Comparison of ENCODE assay signal across 22 cellular contexts in the genomic region with DNA sequence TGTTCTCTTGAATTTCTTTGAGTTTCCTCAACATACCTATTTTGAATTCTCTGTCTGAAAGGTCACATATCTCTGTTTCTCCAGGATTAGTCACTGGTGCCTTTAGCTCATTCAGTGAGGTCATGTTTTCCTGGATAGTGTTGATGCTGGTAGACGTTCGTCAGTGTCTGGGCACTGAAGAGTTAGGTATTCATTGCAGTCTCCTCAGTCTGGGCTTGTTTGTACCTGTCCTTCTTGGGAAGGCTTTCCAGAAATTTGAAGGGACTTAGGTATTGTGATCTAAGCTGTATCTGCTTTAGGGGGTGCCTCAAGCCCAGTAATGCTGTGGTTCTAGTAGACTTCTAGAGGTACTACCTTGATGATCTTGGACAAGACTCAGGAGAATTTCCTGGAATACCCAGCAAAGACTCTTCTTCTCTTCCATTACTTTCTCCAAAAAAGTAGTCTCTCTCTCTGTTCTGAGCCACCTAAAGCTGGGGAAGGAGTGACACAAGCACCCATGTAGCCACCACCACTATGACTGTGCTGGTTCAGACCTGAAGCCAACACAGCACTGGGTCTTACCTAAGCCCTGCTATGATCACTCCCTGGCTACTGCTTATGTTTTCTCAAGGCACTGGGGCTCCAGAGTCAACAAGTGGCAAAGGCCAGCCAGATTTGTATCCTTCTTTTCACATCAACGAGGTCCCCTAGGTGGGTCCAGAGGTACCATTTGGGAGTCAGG.
"Had no signal": no experiment of that assay in that cellular context is flagged by ENCODE, and none has a peak within 500 bp of the region (broad histone marks: within the 10 kb centered on the region; RNA-seq: fewer than 3 reads in every experiment).

No MANE protein-coding gene starts in this region.

- ATAC-seq: K562 had no signal

- H3K4me3 ChIP-seq: K562 had no signal

- H3K9me3 ChIP-seq: SK-N-SH had no signal

- H3K9ac ChIP-seq: KMS-11, SK-N-SH had no signal

- H3K27ac ChIP-seq: HL-60, KMS-11 had no signal

- H3K4me2 ChIP-seq: KMS-11, SK-N-SH had no signal

- DNase-seq: Kasumi-1, MV-4-11, NCI-H1048, NCI-H1105, NCI-H1417, NCI-H146, NCI-H1694 treated with DMSO at 0.1 percent for 48 hours, NCI-H1930, NCI-H2081 treated with DMSO at 0.1 percent for 48 hours, NCI-H2171, NCI-H226, NCI-H446, NCI-H510A, NCI-H524 treated with DMSO at 0.1 percent for 48 hours, NCI-H69, NCI-H774, RPMI8226, SHP77, SK-N-SH had no signal
